22 cellular contexts compared by ENCODE assay signal in genomic region chr9:4099961-4100360, GRCh38.
DNase-seq lines count a peak whose midpoint lies in the region; ATAC-seq, FAIRE-seq and TF ChIP-seq lines count a peak whose summit lies in the region.
"Had no signal": no experiment of that assay in that cellular context is flagged by ENCODE, and none has a peak within 500 bp of the region (broad histone marks: within the 10 kb centered on the region; RNA-seq: fewer than 3 reads in every experiment).

No MANE protein-coding gene starts in this region.

- CTCF ChIA-PET in activated CD4-positive, alpha-beta T cell treated with anti-CD3 and anti-CD28 coated beads for 36 hours (lab: Charles Lee): interaction anchor here (1.6 kb wide), 1 partner anchor 22 kb away, joined by 3 read pairs; no protein-coding TSS in a partner anchor

- peaks cover 14% of the 10 kb centered on the region for H3K27me3 Mint-ChIP-seq in activated CD4-positive, alpha-beta T cell treated with anti-CD3 and anti-CD28 coated beads for 36 hours
- H3K27me3 Mint-ChIP-seq in activated T-cell treated with anti-CD3 and anti-CD28 coated beads, Interleukin-2, amount 50 U/mL, for 72 hours (ENCODE audit: low read depth): peaks cover 20% of the 10 kb centered on the region
- H3K27me3 Mint-ChIP-seq: progenitor cell of endocrine pancreas had no signal

- H3K4me3 Mint-ChIP-seq in activated CD4-positive, alpha-beta T cell treated with anti-CD3 and anti-CD28 coated beads for 36 hours: no peak overlapping the region
- peak overlapping the region in 1 of 2 donors; percentile 56 for H3K4me3 Mint-ChIP-seq in activated T-cell treated with anti-CD3 and anti-CD28 coated beads, Interleukin-2, amount 50 U/mL, for 72 hours
- H3K4me3 Mint-ChIP-seq: CD4-positive, CD25-positive, alpha-beta regulatory T cell; naive thymus-derived CD8-positive, alpha-beta T cell; stimulated activated naive CD8-positive, alpha-beta T cell treated with anti-CD3 and anti-CD28 coated beads, Interleukin-15, Interleukin-2, amounts not matched to agents 100 ng/mL and 50 ng/mL, for 24 hours had no signal

- TF ChIP-seq POLR2A in right lobe of liver (IDR thresholded peaks at IDR 0.05): no peak

- no peak overlapping the region for H3K4me3 ChIP-seq in MG63
- H3K4me3 ChIP-seq in right lobe of liver: no peak overlapping the region
- H3K4me3 ChIP-seq: heart left ventricle, SJSA1 had no signal

- intact Hi-C loops in activated CD4-positive, alpha-beta T cell treated with anti-CD3 and anti-CD28 coated beads for 36 hours (cut with DNase I, micrococcal nuclease): no loop called here
- intact Hi-C loops in right lobe of liver (cut with DNase I): no loop called here

- peak; percentile 68 for ATAC-seq in activated CD4-positive, alpha-beta T cell treated with anti-CD3 and anti-CD28 coated beads for 36 hours
- peak; percentile 75 to 92 for ATAC-seq in activated T-cell treated with anti-CD3 and anti-CD28 coated beads, Interleukin-2, amount 50 U/mL, for 72 hours (replicated peaks in 1 of 2)
- no peak for ATAC-seq in GM21360 (IDR thresholded peaks at IDR 0.05; ENCODE audit: unreplicated experiment)
- no peak for ATAC-seq in right lobe of liver
- ATAC-seq: naive thymus-derived CD8-positive, alpha-beta T cell had no signal

- H3K27ac Mint-ChIP-seq in activated CD4-positive, alpha-beta T cell treated with anti-CD3 and anti-CD28 coated beads for 36 hours: no peak overlapping the region
- peak overlapping the region; percentile 59 for H3K27ac Mint-ChIP-seq in activated T-cell treated with anti-CD3 and anti-CD28 coated beads, Interleukin-2, amount 50 U/mL, for 72 hours
- H3K27ac Mint-ChIP-seq: CD4-positive, CD25-positive, alpha-beta regulatory T cell; naive thymus-derived CD8-positive, alpha-beta T cell; stimulated activated naive CD8-positive, alpha-beta T cell treated with anti-CD3 and anti-CD28 coated beads, Interleukin-15, Interleukin-2, amounts not matched to agents 100 ng/mL and 50 ng/mL, for 24 hours had no signal

- H3K4me1 Mint-ChIP-seq in activated CD4-positive, alpha-beta T cell treated with anti-CD3 and anti-CD28 coated beads for 36 hours: peaks cover 12% of the 10 kb centered on the region
- H3K4me1 Mint-ChIP-seq in activated T-cell treated with anti-CD3 and anti-CD28 coated beads, Interleukin-2, amount 50 U/mL, for 72 hours (ENCODE audit: low read depth): peaks cover 13% of the 10 kb centered on the region
- H3K4me1 Mint-ChIP-seq: CD4-positive, CD25-positive, alpha-beta regulatory T cell; naive thymus-derived CD8-positive, alpha-beta T cell had no signal

- POLR2A ChIA-PET in activated CD4-positive, alpha-beta T cell treated with anti-CD3 and anti-CD28 coated beads for 36 hours (lab: Charles Lee): no interaction called here

- no peaks in the 10 kb centered on the region for H3K27me3 ChIP-seq in MG63
- H3K27me3 ChIP-seq in right lobe of liver: no peaks in the 10 kb centered on the region
- H3K27me3 ChIP-seq: heart left ventricle, SJSA1 had no signal

- FAIRE-seq in islet of Langerhans (lab: Jason Lieb, UNC): peak; percentile 17
- FAIRE-seq: astrocyte, urothelium cell line had no signal

- H3K9me3 Mint-ChIP-seq in activated CD4-positive, alpha-beta T cell treated with anti-CD3 and anti-CD28 coated beads for 36 hours (ENCODE audit: low read depth): no peaks in the 10 kb centered on the region
- H3K9me3 Mint-ChIP-seq in activated T-cell treated with anti-CD3 and anti-CD28 coated beads, Interleukin-2, amount 50 U/mL, for 72 hours: peaks cover 0 to 3% of the 10 kb centered on the region in 2 donors
- H3K9me3 Mint-ChIP-seq: naive thymus-derived CD8-positive, alpha-beta T cell; stimulated activated naive CD8-positive, alpha-beta T cell treated with anti-CD3 and anti-CD28 coated beads, Interleukin-15, Interleukin-2, amounts not matched to agents 100 ng/mL and 50 ng/mL, for 24 hours had no signal

- WGBS in right lobe of liver (ENCODE audit: insufficient coverage, low coverage, low lambda C conversion rate, missing lambda C conversion rate): 68% methylated on average over 4 of the region's 4 CpGs

- no peak for TF ChIP-seq CTCF in right lobe of liver (IDR thresholded peaks at IDR 0.05)

- no peaks in the 10 kb centered on the region for H3K9me3 ChIP-seq in MG63
- no peaks in the 10 kb centered on the region for H3K9me3 ChIP-seq in right lobe of liver
- H3K9me3 ChIP-seq: heart left ventricle, SJSA1 had no signal

- no peak overlapping the region for H3K27ac ChIP-seq in right lobe of liver
- H3K27ac ChIP-seq: heart left ventricle, SJSA1 had no signal

- peak; percentile 25 for DNase-seq in activated CD4-positive, alpha-beta T cell treated with anti-CD3 and anti-CD28 coated beads for 36 hours
- no peak for DNase-seq in activated CD4-positive, alpha-beta T cell treated with anti-CD3 and anti-CD28 coated beads for 1 hour
- DNase-seq in GM03348 (ENCODE audit: low spot score) (peak; percentile 39), MG63 (no peak), right lobe of liver (no peak)
- peak; percentile 5 to 19 for DNase-seq in activated T-cell treated with anti-CD3 and anti-CD28 coated beads, Interleukin-2, amount 50 U/mL, for 72 hours
- DNase-seq: cortex of kidney; DMS53; heart left ventricle; islet precursor cell; mammary epithelial cell; naive thymus-derived CD8-positive, alpha-beta T cell; NCI-H446; T1000 had no signal

- no peaks in the 10 kb centered on the region for H3K36me3 ChIP-seq in MG63
- no peaks in the 10 kb centered on the region for H3K36me3 ChIP-seq in right lobe of liver
- H3K36me3 ChIP-seq: heart left ventricle, SJSA1 had no signal

- no peaks in the 10 kb centered on the region for H3K4me1 ChIP-seq in right lobe of liver

- H3K36me3 Mint-ChIP-seq in activated CD4-positive, alpha-beta T cell treated with anti-CD3 and anti-CD28 coated beads for 36 hours (ENCODE audit: low read depth): no peaks in the 10 kb centered on the region
- no peaks in the 10 kb centered on the region for H3K36me3 Mint-ChIP-seq in activated T-cell treated with anti-CD3 and anti-CD28 coated beads, Interleukin-2, amount 50 U/mL, for 72 hours (ENCODE audit: insufficient read depth in 2 of 2)
- H3K36me3 Mint-ChIP-seq: CD4-positive, CD25-positive, alpha-beta regulatory T cell; naive thymus-derived CD8-positive, alpha-beta T cell had no signal

Comparison
In these comparisons a context has a peak if more than half of its experiments do, and no peak if none do; other contexts are left out.
1. DNase-seq: peak in activated CD4-positive, alpha-beta T cell treated with anti-CD3 and anti-CD28 coated beads for 36 hours (single experiment), GM03348 (single experiment) and activated T-cell treated with anti-CD3 and anti-CD28 coated beads, Interleukin-2, amount 50 U/mL, for 72 hours (2 of 2); none in activated CD4-positive, alpha-beta T cell treated with anti-CD3 and anti-CD28 coated beads for 1 hour (single experiment), MG63 (single experiment) and right lobe of liver (0 of 3).
2. ATAC-seq: peak in activated CD4-positive, alpha-beta T cell treated with anti-CD3 and anti-CD28 coated beads for 36 hours (single experiment) and activated T-cell treated with anti-CD3 and anti-CD28 coated beads, Interleukin-2, amount 50 U/mL, for 72 hours (2 of 2); none in GM21360 (single experiment) and right lobe of liver (0 of 4).